ENCODE assay signal across 15 cellular contexts in the genomic region with DNA sequence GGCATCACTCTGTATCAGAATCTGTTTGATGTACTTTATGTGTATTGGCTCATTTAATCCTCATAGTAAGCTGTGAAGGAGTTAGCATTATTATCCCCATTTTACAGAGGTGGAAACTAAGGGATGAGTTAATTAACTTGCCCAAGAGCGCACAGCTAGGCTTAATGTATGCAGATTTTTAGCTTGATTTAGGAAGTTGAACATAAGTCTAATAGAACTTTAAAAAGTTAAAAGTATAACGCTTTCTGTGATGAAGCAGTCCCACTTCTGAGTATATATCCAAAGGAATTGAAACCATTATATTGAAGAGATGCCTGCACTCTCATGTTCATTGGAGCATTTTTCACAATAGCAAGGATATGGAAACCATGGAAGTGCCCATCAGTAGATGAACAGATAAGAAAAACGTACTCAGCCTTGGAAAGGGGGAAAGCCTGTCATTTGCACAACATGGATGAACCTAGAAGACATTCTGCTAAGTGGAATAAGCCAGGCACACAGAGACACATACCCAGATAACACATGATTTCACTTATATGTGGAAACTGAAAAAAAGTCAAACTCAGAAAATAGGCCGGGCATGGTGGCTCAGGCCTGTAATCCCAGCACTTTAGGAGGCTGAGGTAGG.
"Had no signal": no experiment of that assay in that cellular context is flagged by ENCODE, and none has a peak within 500 bp of the region (broad histone marks: within the 10 kb centered on the region; RNA-seq: fewer than 3 reads in every experiment).

No MANE protein-coding gene starts in this region.

- DNase-seq: activated gamma-delta T cell treated with Interleukin-2 at 50 U/mL for 16 hours; activated T-cell treated with anti-CD3 and anti-CD28 coated beads, Interleukin-2, amount 50 U/mL, for 1 hour; heart left ventricle; islet precursor cell; left cardiac atrium; mucosa of descending colon; naive B cell; stimulated activated naive CD8-positive, alpha-beta T cell treated with anti-CD3 and anti-CD28 coated beads, Interleukin-15, amount 100 ng/mL, for 72 hours; tibial artery had no signal

- H3K36me3 ChIP-seq: breast epithelium, esophagus muscularis mucosa, heart left ventricle, tibial artery had no signal

- H3K27ac Mint-ChIP-seq: progenitor cell of endocrine pancreas had no signal

- H3K27ac ChIP-seq: breast epithelium, coronary artery, esophagus muscularis mucosa, tibial artery had no signal

- H3K27me3 Mint-ChIP-seq: activated naive CD4-positive, alpha-beta T cell treated with anti-CD3 and anti-CD28 coated beads, Interleukin-2, amount 50 U/mL, for 24 hours; naive B cell; progenitor cell of endocrine pancreas; stimulated activated naive CD8-positive, alpha-beta T cell treated with anti-CD3 and anti-CD28 coated beads, Interleukin-15, amount 100 ng/mL, for 72 hours had no signal

- H3K4me3 Mint-ChIP-seq: activated naive CD4-positive, alpha-beta T cell treated with anti-CD3 and anti-CD28 coated beads, Interleukin-2, amount 50 U/mL, for 24 hours; neural crest cell; stimulated activated naive CD8-positive, alpha-beta T cell treated with anti-CD3 and anti-CD28 coated beads, Interleukin-15, amount 100 ng/mL, for 72 hours had no signal

- H3K4me3 ChIP-seq: breast epithelium, coronary artery, esophagus muscularis mucosa, heart left ventricle, mucosa of descending colon, tibial artery had no signal

- H3K27me3 ChIP-seq: breast epithelium, esophagus muscularis mucosa, heart left ventricle, tibial artery had no signal

- ATAC-seq: heart left ventricle; left cardiac atrium; mucosa of descending colon; stimulated activated naive CD8-positive, alpha-beta T cell treated with anti-CD3 and anti-CD28 coated beads, Interleukin-15, amount 100 ng/mL, for 72 hours had no signal

- H3K4me1 ChIP-seq: breast epithelium had no signal

- H3K36me3 Mint-ChIP-seq: naive B cell had no signal

- H3K9me3 ChIP-seq: breast epithelium, esophagus muscularis mucosa, heart left ventricle, mucosa of descending colon, tibial artery had no signal

- H3K9me3 Mint-ChIP-seq: naive B cell; stimulated activated naive CD8-positive, alpha-beta T cell treated with anti-CD3 and anti-CD28 coated beads, Interleukin-15, amount 100 ng/mL, for 72 hours had no signal
